13 cellular contexts compared by ENCODE assay signal in the genomic region with DNA sequence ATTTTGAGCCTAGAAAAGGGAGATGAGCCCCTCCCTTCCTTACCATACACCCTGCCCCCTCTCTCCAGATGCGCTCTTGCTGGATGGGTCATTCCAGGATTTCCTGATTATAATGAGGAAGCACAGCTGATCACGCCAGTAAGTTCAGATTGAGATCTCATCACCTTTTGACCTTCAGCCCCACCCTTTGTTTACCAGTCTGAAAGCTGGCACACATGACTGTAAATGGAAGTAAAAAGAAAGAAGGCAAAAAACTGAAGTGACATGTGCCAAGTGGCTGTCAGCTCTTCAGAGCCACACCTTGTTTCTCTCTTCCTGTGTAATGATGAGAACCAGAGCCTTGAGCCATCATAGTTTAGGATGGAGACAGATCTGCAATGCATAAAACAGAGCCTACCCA. TPM values are rescaled to one million over a fixed set of nuclear protein-coding genes. Genes with fewer than 3 reads are reported as not detected.
DNase-seq lines count a peak whose midpoint lies in the region; ATAC-seq and TF ChIP-seq lines count a peak whose summit lies in the region.
"Had no signal": no experiment of that assay in that cellular context is flagged by ENCODE, and none has a peak within 500 bp of the region (broad histone marks: within the 10 kb centered on the region; RNA-seq: fewer than 3 reads in every experiment).

No MANE protein-coding gene starts in this region.

- no peaks in the 10 kb centered on the region for H3K9me2 ChIP-seq in Loucy (replicated peaks; ENCODE audit: low read depth, low read length)

- no peak overlapping the region for H3K4me3 Mint-ChIP-seq in activated naive CD8-positive, alpha-beta T cell treated with anti-CD3 and anti-CD28 coated beads, Interleukin-2, amount 50 U/mL, for 24 hours
- H3K4me3 Mint-ChIP-seq: nephron progenitor cell had no signal

- H3F3A ChIP-seq in Loucy (ENCODE audit: low read depth), result peaks cover 10% of the 10 kb centered on the region

- no peaks in the 10 kb centered on the region for H3K79me2 ChIP-seq in Loucy (ENCODE audit: insufficient read depth, low read length)

- H3K27me3 ChIP-seq in Loucy (ENCODE audit: insufficient read depth, low read length, poor library complexity, severe bottlenecking), result no peaks in the 10 kb centered on the region
- H3K27me3 ChIP-seq: tibial nerve had no signal

- H2AFZ ChIP-seq in Loucy (ENCODE audit: low read length), result peak overlapping the region; percentile 36; the same call in 1 of the 2 replicates

- H3K27ac Mint-ChIP-seq in activated naive CD8-positive, alpha-beta T cell treated with anti-CD3 and anti-CD28 coated beads, Interleukin-2, amount 50 U/mL, for 24 hours, result peak overlapping the region; percentile 33
- H3K27ac Mint-ChIP-seq: nephron progenitor cell had no signal

- DNase-seq in activated naive CD8-positive, alpha-beta T cell treated with anti-CD3 and anti-CD28 coated beads, Interleukin-2, amount 50 U/mL, for 24 hours, result no peak
- DNase-seq in lung microvascular endothelial cell (ENCODE audit: low read depth in 2 of 2), result peak; percentile 29 to 90
- DNase-seq in NCI-H526 (lab: John Stamatoyannopoulos, UW), result no peak
- no peak for DNase-seq in SHP77 (lab: John Stamatoyannopoulos, UW)
- DNase-seq: activated CD4-positive, alpha-beta T cell treated with anti-CD3 and anti-CD28 coated beads for 48 hours; nephron progenitor cell; stimulated activated CD4-positive, alpha-beta T cell treated with anti-CD3 and anti-CD28 coated beads, Interleukin-2, amount 100 ng/mL, for 48 hours had no signal

- H3K4me1 Mint-ChIP-seq in activated naive CD8-positive, alpha-beta T cell treated with anti-CD3 and anti-CD28 coated beads, Interleukin-2, amount 50 U/mL, for 24 hours, result peaks cover 67% of the 10 kb centered on the region

- no peaks in the 10 kb centered on the region for H3K36me3 ChIP-seq in Loucy (ENCODE audit: insufficient read depth, low read length)
- H3K36me3 ChIP-seq: tibial nerve had no signal

- no peak overlapping the region for H3K4me2 ChIP-seq in Loucy (ENCODE audit: low read depth, low read length, poor library complexity, severe bottlenecking)
- H3K4me2 ChIP-seq: KMS-11 had no signal

- TF ChIP-seq CTCF in Loucy (conservative IDR thresholded peaks at IDR 0.05; ENCODE audit: low read length), result no peak

- no peaks in the 10 kb centered on the region for H4K20me1 ChIP-seq in Loucy (ENCODE audit: insufficient read depth, low read length, poor library complexity, severe bottlenecking)

- H3K9me3 ChIP-seq in Loucy (ENCODE audit: insufficient read depth, low read depth, low read length), result no peaks in the 10 kb centered on the region
- H3K9me3 ChIP-seq: tibial nerve had no signal

- H3K4me3 ChIP-seq in Loucy (ENCODE audit: low read length, poor library complexity, severe bottlenecking), result no peak overlapping the region
- H3K4me3 ChIP-seq: tibial nerve had no signal

- ATAC-seq in GM18867 (IDR thresholded peaks at IDR 0.05; ENCODE audit: unreplicated experiment), result peak; percentile 60
- no peak for ATAC-seq in activated naive CD8-positive, alpha-beta T cell treated with anti-CD3 and anti-CD28 coated beads, Interleukin-2, amount 50 U/mL, for 24 hours
- ATAC-seq in HG03097 (IDR thresholded peaks at IDR 0.05; ENCODE audit: low FRiP score, unreplicated experiment), result no peak
- ATAC-seq in HG03354 (IDR thresholded peaks at IDR 0.05; ENCODE audit: poor library complexity, severe bottlenecking, unreplicated experiment), result no peak

- H3K9ac ChIP-seq in Loucy (ENCODE audit: low read depth, low read length, poor library complexity, severe bottlenecking), result no peak overlapping the region
- H3K9ac ChIP-seq: KMS-11 had no signal

- H3K4me1 ChIP-seq in Loucy (ENCODE audit: insufficient read depth, low read length, poor library complexity, severe bottlenecking), result peaks cover 42% of the 10 kb centered on the region

- H3K9me3 Mint-ChIP-seq in activated naive CD8-positive, alpha-beta T cell treated with anti-CD3 and anti-CD28 coated beads, Interleukin-2, amount 50 U/mL, for 24 hours, result no peaks in the 10 kb centered on the region
- H3K9me3 Mint-ChIP-seq: nephron progenitor cell had no signal

- no peaks in the 10 kb centered on the region for H3K36me3 Mint-ChIP-seq in activated naive CD8-positive, alpha-beta T cell treated with anti-CD3 and anti-CD28 coated beads, Interleukin-2, amount 50 U/mL, for 24 hours (ENCODE audit: low read depth)

- H3K27me3 Mint-ChIP-seq in activated naive CD8-positive, alpha-beta T cell treated with anti-CD3 and anti-CD28 coated beads, Interleukin-2, amount 50 U/mL, for 24 hours, result no peaks in the 10 kb centered on the region

RNA-seq across cellular contexts. Expression of gene S1PR1, which starts 27.9 kb away (rescaled TPM):
- 162 and 284 TPM in 2 replicates for total RNA-seq in lung microvascular endothelial cell

Comparison
In these comparisons a context has a peak if more than half of its experiments do, and no peak if none do; other contexts are left out.
1. DNase-seq: peak in lung microvascular endothelial cell (2 of 2); none in activated naive CD8-positive, alpha-beta T cell treated with anti-CD3 and anti-CD28 coated beads, Interleukin-2, amount 50 U/mL, for 24 hours (single experiment), NCI-H526 (0 of 2) and SHP77 (0 of 2).